In the genomic region with DNA sequence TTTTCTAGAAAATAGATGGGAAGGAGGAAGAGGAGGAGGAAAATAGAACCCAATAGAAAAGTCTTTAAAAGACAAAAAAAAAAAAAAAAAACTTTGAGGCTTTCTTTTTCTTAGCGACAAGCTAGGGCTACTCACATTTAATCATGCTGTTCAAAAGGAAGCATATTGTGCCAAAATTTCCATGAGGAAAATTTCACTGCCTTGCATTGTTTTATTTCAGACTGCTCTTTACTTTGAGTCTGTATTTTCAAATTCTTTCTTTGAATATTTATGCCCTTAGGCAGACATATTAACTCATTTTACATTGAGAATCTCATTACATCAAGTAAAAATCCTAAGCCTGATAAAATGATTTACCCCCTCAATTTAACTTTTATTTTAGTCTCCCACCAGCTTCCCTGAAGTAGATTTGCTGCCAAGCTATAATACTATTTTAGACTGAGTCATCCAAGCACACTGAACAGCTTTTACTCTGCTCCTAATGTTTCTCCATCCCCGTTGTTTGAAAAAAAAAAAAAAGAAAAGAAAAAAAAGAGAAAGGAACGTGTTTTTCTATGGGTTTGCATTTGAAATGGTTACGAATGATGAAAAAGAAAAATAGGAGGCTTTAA, we compare ENCODE assay signal across 10 cellular contexts.
DNase-seq lines count a peak whose midpoint lies in the region; ATAC-seq, FAIRE-seq and TF ChIP-seq lines count a peak whose summit lies in the region.
"Had no signal": no experiment of that assay in that cellular context is flagged by ENCODE, and none has a peak within 500 bp of the region (broad histone marks: within the 10 kb centered on the region; RNA-seq: fewer than 3 reads in every experiment).

No MANE protein-coding gene starts in this region.

- H3K4me3 ChIP-seq in SK-N-MC (peak overlapping the region; percentile 52), epithelial cell of esophagus (ENCODE audit: low read length) (no peak overlapping the region), osteoblast (ENCODE audit: insufficient read depth, low read length) (no peak overlapping the region)
- H3K4me3 ChIP-seq: mucosa of descending colon had no signal

- H3K4me1 ChIP-seq in osteoblast (ENCODE audit: insufficient read depth, low read length): peaks cover 28% of the 10 kb centered on the region

- TF ChIP-seq CTCF in epithelial cell of esophagus (IDR thresholded peaks at IDR 0.05; ENCODE audit: insufficient read depth, low read depth, low read length, missing control alignments) (no peak), osteoblast (IDR thresholded peaks at IDR 0.05; ENCODE audit: extremely low read depth, low read depth, low read length) (no peak)

- DNase-seq in AG20443 (ENCODE audit: low spot score): peak; percentile 58
- DNase-seq in SK-N-MC (ENCODE audit: low read depth, low spot score): no peak
- peak; percentile 18 for DNase-seq in epithelial cell of esophagus (ENCODE audit: low read depth)
- DNase-seq in osteoblast (ENCODE audit: insufficient read length, low spot score, missing footprints): no peak
- DNase-seq in T-helper 1 cell: no peak
- DNase-seq in NCI-H774 (lab: John Stamatoyannopoulos, UW): no peak
- no peak for DNase-seq in GM19239 (ENCODE audit: insufficient read length, low spot score)
- DNase-seq: mucosa of descending colon had no signal

- no peaks in the 10 kb centered on the region for H3K9me3 ChIP-seq in SK-N-MC (ENCODE audit: low read depth, low read length)
- no peaks in the 10 kb centered on the region for H3K9me3 ChIP-seq in osteoblast (ENCODE audit: low read depth, low read length)
- H3K9me3 ChIP-seq: mucosa of descending colon had no signal

- peak overlapping the region; percentile 69 for H3K4me2 ChIP-seq in osteoblast (ENCODE audit: insufficient read depth, low read length)

- H4K20me1 ChIP-seq in osteoblast (ENCODE audit: insufficient read depth, low read length): no peaks in the 10 kb centered on the region

- no peak overlapping the region for H2AFZ ChIP-seq in osteoblast (ENCODE audit: low read length)

- H3K9ac ChIP-seq in SK-N-MC (ENCODE audit: insufficient read length): peak overlapping the region; percentile 11

- H3K27me3 ChIP-seq in osteoblast (ENCODE audit: insufficient read depth, low read length): no peaks in the 10 kb centered on the region

- FAIRE-seq in GM19239 (lab: Jason Lieb, UNC): no peak
- FAIRE-seq: colon had no signal

- no peaks in the 10 kb centered on the region for H3K36me3 ChIP-seq in SK-N-MC (ENCODE audit: insufficient read depth, low read length)
- peaks cover 6% of the 10 kb centered on the region for H3K36me3 ChIP-seq in osteoblast (ENCODE audit: insufficient read depth, low read length)

- peak overlapping the region; percentile 84 for H3K27ac ChIP-seq in SK-N-MC
- peak overlapping the region; percentile 82 for H3K27ac ChIP-seq in osteoblast (ENCODE audit: low read depth, low read length)

- H3K79me2 ChIP-seq in osteoblast (ENCODE audit: insufficient read depth, low read length): peaks cover 66% of the 10 kb centered on the region

- no peak for ATAC-seq in HG02798 (IDR thresholded peaks at IDR 0.05; ENCODE audit: poor library complexity, unreplicated experiment)
- ATAC-seq: mucosa of descending colon had no signal

Comparison
In these comparisons a context has a peak if more than half of its experiments do, and no peak if none do; other contexts are left out.
1. DNase-seq: peak in AG20443 (single experiment) and epithelial cell of esophagus (single experiment); none in SK-N-MC (single experiment), osteoblast (single experiment), T-helper 1 cell (0 of 5), NCI-H774 (single experiment) and GM19239 (single experiment).